In genomic region chr6:15363523-15364400, GRCh38 we compare ENCODE assay signal across 10 cellular contexts.
DNase-seq lines count a peak whose midpoint lies in the region; ATAC-seq and TF ChIP-seq lines count a peak whose summit lies in the region.
"Had no signal": no experiment of that assay in that cellular context is flagged by ENCODE, and none has a peak within 500 bp of the region (broad histone marks: within the 10 kb centered on the region; RNA-seq: fewer than 3 reads in every experiment).

No MANE protein-coding gene starts in this region.

- intact Hi-C loops in activated CD4-positive, alpha-beta T cell treated with anti-CD3 and anti-CD28 coated beads for 36 hours (cut with DNase I, micrococcal nuclease), result no loop called here

- H3K4me1 ChIP-seq in CD8-positive, alpha-beta memory T cell (ENCODE audit: insufficient read depth, low read length), result peaks cover 57% of the 10 kb centered on the region

- peak; percentile 88 for ATAC-seq in activated CD4-positive, alpha-beta T cell treated with anti-CD3 and anti-CD28 coated beads for 36 hours
- ATAC-seq in HG02678 (IDR thresholded peaks at IDR 0.05; ENCODE audit: unreplicated experiment) (peak; percentile 48), WTC11 (peak; percentile 36)

- no peak overlapping the region for H3K4me3 Mint-ChIP-seq in activated CD4-positive, alpha-beta T cell treated with anti-CD3 and anti-CD28 coated beads for 36 hours
- H3K4me3 Mint-ChIP-seq in WTC11, result no peak overlapping the region
- no peak overlapping the region for H3K4me3 Mint-ChIP-seq in CD8-positive, alpha-beta memory T cell

- H3K36me3 ChIP-seq in CD8-positive, alpha-beta memory T cell (ENCODE audit: insufficient read depth, low read length), result no peaks in the 10 kb centered on the region

- peaks cover 35% of the 10 kb centered on the region for H3K4me1 Mint-ChIP-seq in activated CD4-positive, alpha-beta T cell treated with anti-CD3 and anti-CD28 coated beads for 36 hours
- H3K4me1 Mint-ChIP-seq in WTC11, result peaks cover 12% of the 10 kb centered on the region
- H3K4me1 Mint-ChIP-seq in CD8-positive, alpha-beta memory T cell, result peaks cover 7 to 52% (median 41%) of the 10 kb centered on the region in 3 donors

- H3K27ac ChIP-seq in CD8-positive, alpha-beta memory T cell (ENCODE audit: low read depth, low read length), result no peak overlapping the region

- no peak overlapping the region for H3K27ac Mint-ChIP-seq in activated CD4-positive, alpha-beta T cell treated with anti-CD3 and anti-CD28 coated beads for 36 hours
- no peak overlapping the region; the same call in 1 of the 2 replicates for H3K27ac Mint-ChIP-seq in WTC11
- peak overlapping the region in 2 of 8 donors; percentile 35 to 43 for H3K27ac Mint-ChIP-seq in CD8-positive, alpha-beta memory T cell

- H3K9me3 ChIP-seq in CD8-positive, alpha-beta memory T cell (ENCODE audit: low read length), result no peaks in the 10 kb centered on the region

- CTCF ChIA-PET in activated CD4-positive, alpha-beta T cell treated with anti-CD3 and anti-CD28 coated beads for 36 hours (lab: Charles Lee), result no interaction called here
- CTCF ChIA-PET in WTC11 (lab: Charles Lee), result no interaction called here
- CTCF ChIA-PET in CD8-positive, alpha-beta memory T cell (lab: Charles Lee), result no interaction called here

- no peaks in the 10 kb centered on the region for H3K9me3 Mint-ChIP-seq in activated CD4-positive, alpha-beta T cell treated with anti-CD3 and anti-CD28 coated beads for 36 hours (ENCODE audit: low read depth)
- no peaks in the 10 kb centered on the region for H3K9me3 Mint-ChIP-seq in WTC11
- no peaks in the 10 kb centered on the region for H3K9me3 Mint-ChIP-seq in CD8-positive, alpha-beta memory T cell

- POLR2A ChIA-PET in activated CD4-positive, alpha-beta T cell treated with anti-CD3 and anti-CD28 coated beads for 36 hours (lab: Charles Lee), result interaction anchor here (0.8 kb wide), 1 partner anchor 86 kb away, joined by 4 read pairs; no protein-coding TSS in a partner anchor
- POLR2A ChIA-PET in WTC11 (lab: Charles Lee), result no interaction called here
- POLR2A ChIA-PET in CD8-positive, alpha-beta memory T cell (lab: Charles Lee), result no interaction called here

- no peak overlapping the region for H3K4me3 ChIP-seq in CD8-positive, alpha-beta memory T cell (ENCODE audit: low read length)

- H3K27me3 ChIP-seq in CD8-positive, alpha-beta memory T cell (ENCODE audit: insufficient read depth, low read length, poor library complexity, severe bottlenecking), result no peaks in the 10 kb centered on the region

- no peak for TF ChIP-seq CTCF in WTC11 (IDR thresholded peaks at IDR 0.05)

- peak; percentile 31 for DNase-seq in activated CD4-positive, alpha-beta T cell treated with anti-CD3 and anti-CD28 coated beads for 36 hours
- DNase-seq in activated CD4-positive, alpha-beta T cell treated with anti-CD3 and anti-CD28 coated beads, Interleukin-2, amount 50 U/mL, for 48 hours, result no peak
- DNase-seq in WTC11 (ENCODE audit: low spot score) (no peak), retina (peak; percentile 34), NCI-H2107 (lab: John Stamatoyannopoulos, UW) (no peak), NCI-H1930 (lab: John Stamatoyannopoulos, UW) (no peak)
- no peak for DNase-seq in CD8-positive, alpha-beta memory T cell
- DNase-seq: cortex of kidney, NCI-H1436 treated with DMSO at 0.1 percent for 48 hours had no signal

- peaks cover 26% of the 10 kb centered on the region for H3K36me3 Mint-ChIP-seq in activated CD4-positive, alpha-beta T cell treated with anti-CD3 and anti-CD28 coated beads for 36 hours (ENCODE audit: low read depth)
- no peaks in the 10 kb centered on the region for H3K36me3 Mint-ChIP-seq in WTC11
- peaks cover 0 to 4% (median 3%) of the 10 kb centered on the region in 3 donors for H3K36me3 Mint-ChIP-seq in CD8-positive, alpha-beta memory T cell

- no peaks in the 10 kb centered on the region for H3K27me3 Mint-ChIP-seq in activated CD4-positive, alpha-beta T cell treated with anti-CD3 and anti-CD28 coated beads for 36 hours
- H3K27me3 Mint-ChIP-seq in WTC11 (ENCODE audit: low read depth), result no peaks in the 10 kb centered on the region
- no peaks in the 10 kb centered on the region for H3K27me3 Mint-ChIP-seq in CD8-positive, alpha-beta memory T cell

TF ChIP-seq in WTC11, 78 proteins besides CTCF, POLR2A, EP300 and RAD21 (continues in another document):
- TF ChIP-seq PRRX2 (CRISPR knock-in tag; IDR thresholded peaks at IDR 0.05) (no peak), FOXP4 (CRISPR knock-in tag; IDR thresholded peaks at IDR 0.05) (no peak), ZNF232 (CRISPR knock-in tag; IDR thresholded peaks at IDR 0.05) (no peak), MAX (CRISPR knock-in tag; IDR thresholded peaks at IDR 0.05) (no peak), ZBTB21 (CRISPR knock-in tag; IDR thresholded peaks at IDR 0.05; ENCODE audit: borderline replicate concordance) (no peak), ZNF532 (CRISPR knock-in tag; IDR thresholded peaks at IDR 0.05; ENCODE audit: borderline replicate concordance) (no peak), MLX (CRISPR knock-in tag; IDR thresholded peaks at IDR 0.05) (no peak), ZNF263 (CRISPR knock-in tag; IDR thresholded peaks at IDR 0.05; ENCODE audit: low read depth) (no peak), ZBTB43 (CRISPR knock-in tag; IDR thresholded peaks at IDR 0.05) (no peak), NR2C2 (CRISPR knock-in tag; IDR thresholded peaks at IDR 0.05) (no peak)

Comparison
In these comparisons a context has a peak if more than half of its experiments do, and no peak if none do; other contexts are left out.
1. DNase-seq: peak in activated CD4-positive, alpha-beta T cell treated with anti-CD3 and anti-CD28 coated beads for 36 hours (single experiment) and retina (single experiment); none in activated CD4-positive, alpha-beta T cell treated with anti-CD3 and anti-CD28 coated beads, Interleukin-2, amount 50 U/mL, for 48 hours (0 of 2), WTC11 (single experiment), NCI-H2107 (single experiment), NCI-H1930 (0 of 2) and CD8-positive, alpha-beta memory T cell (0 of 5).
2. ATAC-seq: peak in every context shown above with its lines; median percentile 88 in activated CD4-positive, alpha-beta T cell treated with anti-CD3 and anti-CD28 coated beads for 36 hours; 48 in HG02678; 36 in WTC11.